In genomic region chr3:141273700-141274410, GRCh38 we compare ENCODE assay signal across 1 cellular context.
TF ChIP-seq lines count a peak whose summit lies in the region.

No MANE protein-coding gene starts in this region.

TF ChIP-seq in IMR-90, 13 proteins besides CTCF, POLR2A, EP300 and RAD21:
- no peak for TF ChIP-seq USF2 (IDR thresholded peaks at IDR 0.05; ENCODE audit: low read depth, low read length)
- no peak for TF ChIP-seq RCOR1 (IDR thresholded peaks at IDR 0.05; ENCODE audit: insufficient replicate concordance, low read length)
- TF ChIP-seq BHLHE40 (IDR thresholded peaks at IDR 0.05; ENCODE audit: low read depth, low read length): no peak
- no peak for TF ChIP-seq ELK1 (IDR thresholded peaks at IDR 0.05; ENCODE audit: borderline replicate concordance, low read depth, low read length)
- no peak for TF ChIP-seq MAZ (IDR thresholded peaks at IDR 0.05; ENCODE audit: borderline replicate concordance, low read depth, low read length)
